ENCODE assay signal across 3 cellular contexts in the genomic region with DNA sequence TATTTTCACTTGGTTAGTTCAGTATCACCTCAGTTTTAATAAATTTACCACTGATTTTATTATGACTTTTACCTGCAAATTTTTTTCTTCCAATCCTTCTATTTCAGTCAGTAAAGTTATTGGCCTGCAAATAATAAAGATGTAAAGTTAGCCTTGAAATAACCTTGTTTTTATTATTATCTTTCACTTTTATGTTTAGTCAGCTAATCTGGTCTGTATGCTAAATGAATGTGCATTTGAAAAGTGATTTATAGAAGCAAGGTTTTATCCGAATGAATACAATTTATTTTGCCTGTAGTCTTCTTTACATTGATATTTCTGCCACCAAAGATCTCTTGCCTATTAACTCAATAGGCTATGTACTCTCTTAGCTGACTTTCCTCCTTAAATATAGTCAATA.
TF ChIP-seq lines count a peak whose summit lies in the region.

No MANE protein-coding gene starts in this region.

TF ChIP-seq in HepG2, 621 proteins besides CTCF, POLR2A, EP300 and RAD21:
- no peak for TF ChIP-seq PATZ1 (CRISPR knock-in tag; IDR thresholded peaks at IDR 0.05)
- TF ChIP-seq MAFK (conservative IDR thresholded peaks at IDR 0.05 in 1 of 2, IDR thresholded peaks at IDR 0.05 in 1 of 2; ENCODE audit: low read length in 2 of 2) = peak; percentile 52 to 78
- no peak for TF ChIP-seq TAF15 (IDR thresholded peaks at IDR 0.05; ENCODE audit: low read depth, low read length, poor library complexity, severe bottlenecking)
- peak; percentile 54; the same call in 1 of the 2 replicates for TF ChIP-seq MAFF (IDR thresholded peaks at IDR 0.05; ENCODE audit: low read depth, low read length)

TF ChIP-seq in IMR-90, 13 proteins besides CTCF, POLR2A, EP300 and RAD21:
- TF ChIP-seq NFE2L2 (IDR thresholded peaks at IDR 0.05; ENCODE audit: low read depth, low read length) (no peak), RCOR1 (IDR thresholded peaks at IDR 0.05; ENCODE audit: insufficient replicate concordance, low read length) (no peak), FOS (IDR thresholded peaks at IDR 0.05; ENCODE audit: low read depth, low read length) (no peak), MAFK (IDR thresholded peaks at IDR 0.05; ENCODE audit: low read depth, low read length) (peak; percentile 75)

TF ChIP-seq in K562, 482 proteins besides CTCF, POLR2A, EP300 and RAD21:
- TF ChIP-seq, protein P1, sequence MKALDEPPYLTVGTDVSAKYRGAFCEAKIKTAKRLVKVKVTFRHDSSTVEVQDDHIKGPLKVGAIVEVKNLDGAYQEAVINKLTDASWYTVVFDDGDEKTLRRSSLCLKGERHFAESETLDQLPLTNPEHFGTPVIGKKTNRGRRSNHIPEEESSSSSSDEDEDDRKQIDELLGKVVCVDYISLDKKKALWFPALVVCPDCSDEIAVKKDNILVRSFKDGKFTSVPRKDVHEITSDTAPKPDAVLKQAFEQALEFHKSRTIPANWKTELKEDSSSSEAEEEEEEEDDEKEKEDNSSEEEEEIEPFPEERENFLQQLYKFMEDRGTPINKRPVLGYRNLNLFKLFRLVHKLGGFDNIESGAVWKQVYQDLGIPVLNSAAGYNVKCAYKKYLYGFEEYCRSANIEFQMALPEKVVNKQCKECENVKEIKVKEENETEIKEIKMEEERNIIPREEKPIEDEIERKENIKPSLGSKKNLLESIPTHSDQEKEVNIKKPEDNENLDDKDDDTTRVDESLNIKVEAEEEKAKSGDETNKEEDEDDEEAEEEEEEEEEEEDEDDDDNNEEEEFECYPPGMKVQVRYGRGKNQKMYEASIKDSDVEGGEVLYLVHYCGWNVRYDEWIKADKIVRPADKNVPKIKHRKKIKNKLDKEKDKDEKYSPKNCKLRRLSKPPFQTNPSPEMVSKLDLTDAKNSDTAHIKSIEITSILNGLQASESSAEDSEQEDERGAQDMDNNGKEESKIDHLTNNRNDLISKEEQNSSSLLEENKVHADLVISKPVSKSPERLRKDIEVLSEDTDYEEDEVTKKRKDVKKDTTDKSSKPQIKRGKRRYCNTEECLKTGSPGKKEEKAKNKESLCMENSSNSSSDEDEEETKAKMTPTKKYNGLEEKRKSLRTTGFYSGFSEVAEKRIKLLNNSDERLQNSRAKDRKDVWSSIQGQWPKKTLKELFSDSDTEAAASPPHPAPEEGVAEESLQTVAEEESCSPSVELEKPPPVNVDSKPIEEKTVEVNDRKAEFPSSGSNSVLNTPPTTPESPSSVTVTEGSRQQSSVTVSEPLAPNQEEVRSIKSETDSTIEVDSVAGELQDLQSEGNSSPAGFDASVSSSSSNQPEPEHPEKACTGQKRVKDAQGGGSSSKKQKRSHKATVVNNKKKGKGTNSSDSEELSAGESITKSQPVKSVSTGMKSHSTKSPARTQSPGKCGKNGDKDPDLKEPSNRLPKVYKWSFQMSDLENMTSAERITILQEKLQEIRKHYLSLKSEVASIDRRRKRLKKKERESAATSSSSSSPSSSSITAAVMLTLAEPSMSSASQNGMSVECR (CRISPR knock-in tag; IDR thresholded peaks at IDR 0.05) = no peak
- TF ChIP-seq MAFK (IDR thresholded peaks at IDR 0.05; ENCODE audit: low read length) (peak; percentile 19; the same call in 1 of the 2 replicates), ZNF316 (IDR thresholded peaks at IDR 0.05) (peak; percentile 61)
